In the genomic region with DNA sequence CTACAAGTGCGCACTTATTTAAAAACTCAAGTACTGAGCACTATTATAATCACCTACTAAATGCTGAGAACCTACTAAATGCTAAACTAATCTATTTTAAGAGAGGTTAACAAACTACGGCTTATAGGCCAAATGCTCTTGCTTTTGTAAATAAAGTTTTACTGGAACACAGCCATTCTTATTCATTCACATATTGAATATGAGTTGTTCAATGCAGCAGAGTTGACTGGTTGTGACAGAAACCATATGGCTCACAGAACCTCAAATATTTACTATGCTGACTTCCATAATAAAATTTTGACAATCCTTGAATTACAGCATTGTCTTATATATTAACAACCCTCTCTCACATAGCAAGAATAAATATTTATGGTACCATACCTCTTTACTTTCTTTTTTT, we compare ENCODE assay signal across 25 cellular contexts.
"Had no signal": no experiment of that assay in that cellular context is flagged by ENCODE, and none has a peak within 500 bp of the region (broad histone marks: within the 10 kb centered on the region; RNA-seq: fewer than 3 reads in every experiment).

No MANE protein-coding gene starts in this region.

- H3K4me1 ChIP-seq: gastroesophageal sphincter, parathyroid adenoma, psoas muscle, right lobe of liver, tibial artery, uterus had no signal

- H3K36me3 ChIP-seq: gastroesophageal sphincter, left ventricle myocardium inferior, lower lobe of right lung, right lobe of liver, spleen, tibial artery, upper lobe of left lung, uterus had no signal

- H3K9ac ChIP-seq: parathyroid adenoma had no signal

- H3K27ac ChIP-seq: dorsolateral prefrontal cortex, gastroesophageal sphincter, left ventricle myocardium inferior, lower lobe of right lung, parathyroid adenoma, psoas muscle, right lobe of liver, spleen, tibial artery, upper lobe of left lung had no signal

- H2AFZ ChIP-seq: parathyroid adenoma had no signal

- H3K9me3 ChIP-seq: gastroesophageal sphincter, left ventricle myocardium inferior, lower lobe of right lung, psoas muscle, right lobe of liver, spleen, tibial artery, upper lobe of left lung, uterus had no signal

- ATAC-seq: esophagus mucosa; gastroesophageal sphincter; psoas muscle; right lobe of liver; stimulated activated memory B cell treated with anti-CD40 and anti-IgM and Interleukin-4, amounts not matched to agents 10 μg/mL and 1 μg/mL and 100 μg/mL, for 72 hours had no signal

- DNase-seq: cortex of kidney; dorsolateral prefrontal cortex; effector CD8-positive, alpha-beta T cell; foreskin fibroblast; glutamatergic neuron; islet precursor cell; left ventricle myocardium inferior; lower lobe of right lung; midbrain; naive B cell; occipital lobe; psoas muscle; retina; right lobe of liver; spleen; stimulated activated CD4-positive, alpha-beta T cell treated with anti-CD3 and anti-CD28 coated beads, Interleukin-15, amount 100 ng/mL, for 24 hours; stimulated activated CD4-positive, alpha-beta T cell treated with anti-CD3 and anti-CD28 coated beads, Interleukin-1b, Interleukin-23, amount 100 ng/mL, for 48 hours; stimulated activated CD4-positive, alpha-beta T cell treated with anti-CD3 and anti-CD28 coated beads, Interleukin-4, amount 100 ng/mL, for 24 hours; tibial artery; upper lobe of left lung; uterus had no signal

- H3K4me3 ChIP-seq: dorsolateral prefrontal cortex, gastroesophageal sphincter, left ventricle myocardium inferior, lower lobe of right lung, psoas muscle, right lobe of liver, spleen, tibial artery, upper lobe of left lung, uterus had no signal

- H3K79me2 ChIP-seq: parathyroid adenoma had no signal

- H3K27me3 ChIP-seq: dorsolateral prefrontal cortex, gastroesophageal sphincter, right lobe of liver, spleen, tibial artery, upper lobe of left lung, uterus had no signal
